ENCODE assay signal across 9 cellular contexts in genomic region chr16:88967800-88968588, GRCh38. TPM values are rescaled to one million over a fixed set of nuclear protein-coding genes. Genes with fewer than 3 reads are reported as not detected.
DNase-seq lines count a peak whose midpoint lies in the region; ATAC-seq and TF ChIP-seq lines count a peak whose summit lies in the region.
"Had no signal": no experiment of that assay in that cellular context is flagged by ENCODE, and none has a peak within 500 bp of the region (broad histone marks: within the 10 kb centered on the region; RNA-seq: fewer than 3 reads in every experiment).

No MANE protein-coding gene starts in this region.

- no peaks in the 10 kb centered on the region for H3K36me3 ChIP-seq in adrenal gland (replicated peaks in 1 of 2)
- no peaks in the 10 kb centered on the region for H3K36me3 ChIP-seq in mammary epithelial cell (ENCODE audit: insufficient read depth, low read length)

- CTCF ChIA-PET in mammary epithelial cell (lab: Charles Lee; ENCODE audit: low non-redundant PET), result no interaction called here

- no peak overlapping the region for H3K4me3 ChIP-seq in adrenal gland
- H3K4me3 ChIP-seq in mammary epithelial cell (replicated peaks in 1 of 3; ENCODE audit: insufficient read depth in 1 of 3, low read depth in 2 of 3, low read length in 3 of 3), result no peak overlapping the region

- dilution Hi-C loops in mammary epithelial cell (cut with HindIII; ENCODE audit: low sequenced_read_pairs), result no loop called here

- H3K4me1 ChIP-seq in adrenal gland (replicated peaks in 1 of 2) (no peaks in the 10 kb centered on the region), mammary epithelial cell (ENCODE audit: insufficient read depth, low read length) (no peaks in the 10 kb centered on the region)

- H3K4me2 ChIP-seq in mammary epithelial cell (ENCODE audit: insufficient read depth, low read depth, low read length), result no peak overlapping the region

- in situ Hi-C loops in mammary epithelial cell (cut with MboI; ENCODE audit: low sequenced_read_pairs in 2 of 2), result no loop called here

- no peaks in the 10 kb centered on the region for H4K20me1 ChIP-seq in mammary epithelial cell (ENCODE audit: insufficient read depth, low read length)

- H2AFZ ChIP-seq in mammary epithelial cell (ENCODE audit: low read depth, low read length), result no peak overlapping the region

- DNase-seq in GM10266 (ENCODE audit: extremely low spot score) (peak; percentile 90), middle frontal gyrus (ENCODE audit: extremely low spot score, low spot score) (no peak), adrenal gland (no peak), mammary epithelial cell (no peak), HT-29 (ENCODE audit: low spot score) (no peak)
- DNase-seq in central memory CD4-positive, alpha-beta T cell, result peak; percentile 7
- DNase-seq: hypothalamus had no signal

- WGBS in adrenal gland, 4 donors, result 56 to 80% (median 66%) methylated on average over 5 to 31 of the region's 31 CpGs
- WGBS in mammary epithelial cell (ENCODE audit: low coverage, missing lambda C conversion rate), result 60% methylated on average over 10 of the region's 31 CpGs

- H3K9me3 ChIP-seq in adrenal gland (replicated peaks in 1 of 3), result no peaks in the 10 kb centered on the region
- H3K9me3 ChIP-seq in mammary epithelial cell (replicated peaks; ENCODE audit: insufficient read depth, low read length), result no peaks in the 10 kb centered on the region

- H3K79me2 ChIP-seq in mammary epithelial cell (ENCODE audit: insufficient read depth, low read length), result no peaks in the 10 kb centered on the region

- TF ChIP-seq POLR2A in adrenal gland (IDR thresholded peaks at IDR 0.05), result no peak

- ATAC-seq in GM19397 (IDR thresholded peaks at IDR 0.05; ENCODE audit: unreplicated experiment) (peak; percentile 63), HG03108 (IDR thresholded peaks at IDR 0.05; ENCODE audit: unreplicated experiment) (peak; percentile 54)

- no peak overlapping the region for H3K27ac ChIP-seq in adrenal gland
- no peak overlapping the region for H3K27ac ChIP-seq in mammary epithelial cell (ENCODE audit: insufficient read depth, low read depth, low read length)

- no peak overlapping the region for H3K9ac ChIP-seq in mammary epithelial cell (ENCODE audit: insufficient read depth, low read length)

- TF ChIP-seq CTCF in GM10266 (IDR thresholded peaks at IDR 0.05; ENCODE audit: control insufficient read depth, insufficient read depth, low read depth, missing control alignments) (no peak), adrenal gland (IDR thresholded peaks at IDR 0.05) (no peak), mammary epithelial cell (conservative IDR thresholded peaks at IDR 0.05 in 1 of 2, IDR thresholded peaks at IDR 0.05 in 1 of 2; ENCODE audit: extremely low read depth in 1 of 2, insufficient read depth in 1 of 2, low read depth in 1 of 2, low read length in 2 of 2) (no peak)

- BruUV-seq in mammary epithelial cell (replicated peaks; lab: Mats Ljungman, UMichigan), result no TSS peak

- peaks cover 19% of the 10 kb centered on the region for H3K27me3 ChIP-seq in adrenal gland
- H3K27me3 ChIP-seq in mammary epithelial cell (ENCODE audit: insufficient read depth, low read length), result peaks cover 26% of the 10 kb centered on the region

- intact Hi-C loops in adrenal gland (cut with DNase I) (no loop called here), mammary epithelial cell (cut with micrococcal nuclease) (no loop called here)

RNA-seq across cellular contexts. Expression of gene CBFA2T3, which starts 9.0 kb away (rescaled TPM):
- 10 to 100 TPM in 1 of 8 donors, 1 to 10 TPM in 4, under 1 TPM in 3; 0.30 to 16.9 (median 2.2) TPM for total RNA-seq in adrenal gland
- polyA plus RNA-seq in adrenal gland, result 1 to 10 TPM; 1.0 to 5.3 (median 3.0) TPM
- under 1 TPM in 1 of 2 donors, not detected in 1; 0.83 TPM for total RNA-seq in mammary epithelial cell
- polyA plus RNA-seq in mammary epithelial cell, result 0.09 TPM
- polyA minus RNA-seq in mammary epithelial cell, result not detected
- 0.03 TPM in 1 of 2 replicates, not detected in the other for total RNA-seq in HT-29 (2014; rRNA removed; shearing (Covaris generic))

Comparison
In these comparisons a context has a peak if more than half of its experiments do, and no peak if none do; other contexts are left out.
1. DNase-seq: peak in GM10266 (single experiment) and central memory CD4-positive, alpha-beta T cell (single experiment); none in middle frontal gyrus (single experiment), adrenal gland (0 of 7), mammary epithelial cell (single experiment) and HT-29 (single experiment).